9 cellular contexts compared by ENCODE assay signal in the genomic region with DNA sequence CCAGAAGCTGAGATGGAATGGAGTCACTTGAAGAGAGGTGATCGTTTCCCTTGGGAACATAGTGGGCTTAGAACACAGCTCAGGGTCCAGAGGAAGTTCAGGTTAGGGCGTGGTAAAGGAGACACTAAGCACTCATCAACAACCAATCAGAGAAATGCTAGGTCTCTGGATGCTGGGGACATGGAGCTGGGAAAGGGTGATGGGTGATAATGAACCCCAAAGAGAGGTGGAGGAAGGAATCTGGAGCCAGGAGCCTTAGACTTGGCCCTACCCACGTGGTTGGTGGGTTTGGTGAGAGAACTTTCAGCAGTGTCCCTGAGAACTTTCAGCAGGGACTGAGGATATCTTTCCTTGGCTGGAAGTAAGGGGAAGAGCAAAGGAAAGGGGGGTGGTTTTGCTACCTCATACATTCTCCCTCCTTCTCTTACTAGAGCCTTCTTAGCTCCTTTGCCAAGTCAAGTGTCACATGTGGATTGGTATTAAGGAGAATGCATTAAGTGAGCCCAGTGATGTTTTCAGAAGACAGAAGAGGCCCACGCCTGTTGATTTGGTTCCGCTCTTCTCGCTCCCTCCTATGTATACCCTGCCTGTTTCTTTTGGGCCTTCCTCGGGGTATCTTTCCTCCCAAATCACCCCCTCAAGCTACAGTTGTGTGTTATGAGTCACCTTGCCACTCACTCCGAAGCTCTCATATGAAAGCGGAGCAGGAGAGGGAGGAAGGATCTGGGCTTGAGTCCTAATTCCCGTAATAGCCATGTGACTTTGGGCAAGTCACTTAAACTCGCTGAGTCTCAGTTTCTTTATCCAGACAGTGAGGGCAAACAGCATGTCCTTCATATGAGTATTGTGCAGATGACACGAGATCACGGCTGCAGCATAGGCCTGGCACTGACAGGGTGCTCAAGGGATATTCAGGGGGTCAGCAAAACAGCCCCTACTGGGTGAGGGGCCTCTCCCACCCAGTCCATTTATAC.
DNase-seq lines count a peak whose midpoint lies in the region; ATAC-seq and TF ChIP-seq lines count a peak whose summit lies in the region.
"Had no signal": no experiment of that assay in that cellular context is flagged by ENCODE, and none has a peak within 500 bp of the region (broad histone marks: within the 10 kb centered on the region; RNA-seq: fewer than 3 reads in every experiment).

No MANE protein-coding gene starts in this region.

- H3K27ac Mint-ChIP-seq in HFFc6 = peak overlapping the region; percentile 98
- H3K27ac Mint-ChIP-seq in activated naive CD8-positive, alpha-beta T cell treated with anti-CD3 and anti-CD28 coated beads for 36 hours = peak overlapping the region; percentile 80

- peaks cover 43% of the 10 kb centered on the region for H3F3A ChIP-seq in smooth muscle cell (ENCODE audit: low read depth)

- H3K9ac ChIP-seq in smooth muscle cell (ENCODE audit: low read depth) = peak overlapping the region; percentile 92

- H3K27ac ChIP-seq in heart left ventricle (peak overlapping the region in 11 of 12 donors; percentile 32 to 98 (median 92)), smooth muscle cell (ENCODE audit: low read depth) (peak overlapping the region; percentile 100)

- peaks cover 0 to 25% (median 16%) of the 10 kb centered on the region in 9 donors for H3K36me3 ChIP-seq in heart left ventricle
- no peaks in the 10 kb centered on the region for H3K36me3 ChIP-seq in smooth muscle cell (ENCODE audit: low read depth)

- no peak overlapping the region for H3K4me3 Mint-ChIP-seq in HFFc6
- peak overlapping the region; percentile 14 for H3K4me3 Mint-ChIP-seq in activated naive CD8-positive, alpha-beta T cell treated with anti-CD3 and anti-CD28 coated beads for 36 hours

- no peak for DNase-seq in HFFc6
- DNase-seq in activated naive CD8-positive, alpha-beta T cell treated with anti-CD3 and anti-CD28 coated beads for 36 hours = no peak
- no peak for DNase-seq in heart left ventricle
- DNase-seq in smooth muscle cell (lab: John Stamatoyannopoulos, UW; ENCODE audit: unreplicated experiment) = no peak
- DNase-seq in GM19240 (ENCODE audit: insufficient read length, low spot score) = no peak
- no peak for DNase-seq in SKM-1 treated with dmso at 0.1 percent for 144 hours (lab: John Stamatoyannopoulos, UW; ENCODE audit: unreplicated experiment)
- no peak for DNase-seq in NCI-H1694 (lab: John Stamatoyannopoulos, UW)
- DNase-seq: stimulated activated CD4-positive, alpha-beta T cell treated with anti-CD3 and anti-CD28 coated beads, Interleukin-12 subunit alpha, Interleukin-12 subunit beta, amount 100 ng/mL, for 4 hours had no signal

- H3K9me3 ChIP-seq in heart left ventricle (no peaks in the 10 kb centered on the region), smooth muscle cell (replicated peaks; ENCODE audit: low read depth) (no peaks in the 10 kb centered on the region)

- no peak overlapping the region for H2AFZ ChIP-seq in smooth muscle cell (ENCODE audit: low read depth)

- TF ChIP-seq CTCF in HFFc6 (IDR thresholded peaks at IDR 0.05) (no peak), heart left ventricle (IDR thresholded peaks at IDR 0.05) (no peak), smooth muscle cell (IDR thresholded peaks at IDR 0.05; ENCODE audit: borderline replicate concordance, insufficient read depth, poor library complexity, severe bottlenecking) (no peak)

- no peaks in the 10 kb centered on the region for H3K36me3 Mint-ChIP-seq in HFFc6 (ENCODE audit: low read depth)
- peaks cover 14% of the 10 kb centered on the region for H3K36me3 Mint-ChIP-seq in activated naive CD8-positive, alpha-beta T cell treated with anti-CD3 and anti-CD28 coated beads for 36 hours

- WGBS in heart left ventricle, 4 donors = 72 to 78% (median 75%) methylated on average over 13 of the region's 13 CpGs
- 56% methylated on average over 13 of the region's 13 CpGs for WGBS in smooth muscle cell (ENCODE audit: low lambda C conversion rate)

- H3K79me2 ChIP-seq in smooth muscle cell (ENCODE audit: low read depth) = peaks cover 22% of the 10 kb centered on the region

- ATAC-seq in heart left ventricle (peak; percentile 10 to 19 (median 14)), HG03095 (IDR thresholded peaks at IDR 0.05; ENCODE audit: unreplicated experiment) (no peak)

- H3K4me1 ChIP-seq in heart left ventricle (peaks cover 0 to 59% (median 11%) of the 10 kb centered on the region in 12 donors), smooth muscle cell (ENCODE audit: low read depth) (peaks cover 11% of the 10 kb centered on the region)

- H3K4me3 ChIP-seq in heart left ventricle = peak overlapping the region in 5 of 12 donors; percentile 69 to 95 (median 79)
- peak overlapping the region; percentile 0 for H3K4me3 ChIP-seq in smooth muscle cell

- no peaks in the 10 kb centered on the region for H3K9me3 Mint-ChIP-seq in HFFc6
- no peaks in the 10 kb centered on the region for H3K9me3 Mint-ChIP-seq in activated naive CD8-positive, alpha-beta T cell treated with anti-CD3 and anti-CD28 coated beads for 36 hours

- TF ChIP-seq POLR2A in heart left ventricle (IDR thresholded peaks at IDR 0.05) = no peak

- H3K4me2 ChIP-seq in smooth muscle cell = peak overlapping the region; percentile 60

- H3K27me3 Mint-ChIP-seq in HFFc6 (ENCODE audit: insufficient read depth) = no peaks in the 10 kb centered on the region; the same call in 1 of the 2 replicates
- H3K27me3 Mint-ChIP-seq in activated naive CD8-positive, alpha-beta T cell treated with anti-CD3 and anti-CD28 coated beads for 36 hours = no peaks in the 10 kb centered on the region

- H3K4me1 Mint-ChIP-seq in HFFc6 (ENCODE audit: low read depth) = peaks cover 40% of the 10 kb centered on the region
- H3K4me1 Mint-ChIP-seq in activated naive CD8-positive, alpha-beta T cell treated with anti-CD3 and anti-CD28 coated beads for 36 hours = peaks cover 51% of the 10 kb centered on the region

- H3K27me3 ChIP-seq in heart left ventricle (peaks cover 0 to 9% (median 0%) of the 10 kb centered on the region in 9 donors), smooth muscle cell (ENCODE audit: low read depth) (no peaks in the 10 kb centered on the region)

- H4K20me1 ChIP-seq in smooth muscle cell (ENCODE audit: low read depth) = peaks cover 27% of the 10 kb centered on the region

- intact Hi-C loops in heart left ventricle (cut with DNase I) = loop anchor here in 1 of 10 donors (5.0 kb wide), 1 partner anchor 35 kb away; no protein-coding TSS in a partner anchor
